In the genomic region with DNA sequence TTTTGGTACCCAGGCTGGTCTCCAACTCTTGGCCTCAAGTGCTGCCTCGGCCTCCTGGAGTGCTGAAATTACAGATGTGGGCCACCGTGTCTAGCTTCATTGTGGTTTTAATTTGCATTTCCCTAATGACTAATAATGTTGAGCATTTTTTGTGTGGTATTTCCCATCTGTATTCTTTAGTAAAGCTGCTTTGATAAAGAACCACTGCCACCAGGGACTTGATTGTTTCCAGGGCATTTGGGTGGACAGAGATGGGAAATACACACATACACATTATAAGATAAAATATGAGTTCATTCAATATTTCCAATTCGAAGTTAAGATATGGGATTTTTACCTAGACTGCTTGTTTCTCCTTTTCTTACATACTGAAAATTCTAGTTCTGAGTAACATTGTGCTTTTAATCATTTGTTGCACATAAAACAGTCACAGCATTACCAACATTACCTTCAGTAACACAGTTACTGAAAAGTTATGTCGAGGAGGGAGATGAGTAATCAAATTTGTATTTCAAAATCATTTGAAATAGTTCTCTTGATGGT, we compare ENCODE assay signal across 9 cellular contexts. TPM values are rescaled to one million over a fixed set of nuclear protein-coding genes. Genes with fewer than 3 reads are reported as not detected.
DNase-seq lines count a peak whose midpoint lies in the region; ATAC-seq and TF ChIP-seq lines count a peak whose summit lies in the region.
"Had no signal": no experiment of that assay in that cellular context is flagged by ENCODE, and none has a peak within 500 bp of the region (broad histone marks: within the 10 kb centered on the region; RNA-seq: fewer than 3 reads in every experiment).

No MANE protein-coding gene starts in this region.

- intact Hi-C loops in esophagus muscularis mucosa (cut with DNase I) = no loop called here

- TF ChIP-seq CTCF in esophagus muscularis mucosa (IDR thresholded peaks at IDR 0.05) = no peak
- TF ChIP-seq CTCF in MM.1S (IDR thresholded peaks at IDR 0.05; ENCODE audit: low read length) = no peak

- DNase-seq in fibroblast of gingiva (ENCODE audit: low read depth) (peak; percentile 39), esophagus muscularis mucosa (ENCODE audit: extremely low spot score) (no peak), AG08395 (ENCODE audit: low spot score) (no peak), MM.1S (no peak)
- DNase-seq in effector CD8-positive, alpha-beta T cell (lab: John Stamatoyannopoulos, UW) = no peak

- no peak overlapping the region for H3K4me3 ChIP-seq in esophagus muscularis mucosa
- H3K4me3 ChIP-seq in MM.1S (ENCODE audit: low read length) = no peak overlapping the region

- H3K36me3 ChIP-seq in esophagus muscularis mucosa (peaks cover 0 to 45% (median 22%) of the 10 kb centered on the region in 4 donors), MM.1S (replicated peaks; ENCODE audit: insufficient read depth, low read length) (no peaks in the 10 kb centered on the region)
- H3K36me3 ChIP-seq: neutrophil had no signal

- H3K79me2 ChIP-seq in MM.1S (ENCODE audit: low read length) = no peaks in the 10 kb centered on the region

- H3K4me2 ChIP-seq in MM.1S (ENCODE audit: low read depth, low read length) = no peak overlapping the region

- no peak for TF ChIP-seq POLR2A in esophagus muscularis mucosa (IDR thresholded peaks at IDR 0.05; ENCODE audit: low read depth)

- no peak for TF ChIP-seq EP300 in esophagus muscularis mucosa (IDR thresholded peaks at IDR 0.05)

- H3K27me3 ChIP-seq in esophagus muscularis mucosa (no peaks in the 10 kb centered on the region), MM.1S (replicated peaks; ENCODE audit: insufficient read depth, low read length) (no peaks in the 10 kb centered on the region)

- no peaks in the 10 kb centered on the region for H3K9me2 ChIP-seq in MM.1S (replicated peaks; ENCODE audit: insufficient read depth, low read length)

- H3K27ac ChIP-seq in esophagus muscularis mucosa (replicated peaks in 1 of 4) (no peak overlapping the region), MM.1S (ENCODE audit: low read length) (no peak overlapping the region)
- H3K27ac ChIP-seq: neutrophil had no signal

- WGBS in esophagus muscularis mucosa = 76% methylated on average over 4 of the region's 4 CpGs

- H4K20me1 ChIP-seq in MM.1S (ENCODE audit: insufficient read depth, low read length) = no peaks in the 10 kb centered on the region

- no peak overlapping the region for H2AFZ ChIP-seq in MM.1S (ENCODE audit: low read length)

- peak; percentile 89 for ATAC-seq in GM18511 (IDR thresholded peaks at IDR 0.05; ENCODE audit: unreplicated experiment)
- ATAC-seq in GM21717 (IDR thresholded peaks at IDR 0.05; ENCODE audit: unreplicated experiment) = peak; percentile 65
- ATAC-seq in HG03460 (IDR thresholded peaks at IDR 0.05; ENCODE audit: unreplicated experiment) = peak; percentile 83

- no peak overlapping the region for H3K9ac ChIP-seq in MM.1S (ENCODE audit: low read length)

- H3F3A ChIP-seq in MM.1S (ENCODE audit: insufficient read depth, low read length) = 0 out of 2 replicates have a peak, but pooled peaks cover under 1% of the 10 kb centered on the region

- H3K4me1 ChIP-seq in esophagus muscularis mucosa = peaks cover 5 to 16% (median 16%) of the 10 kb centered on the region in 4 donors
- 0 out of 2 replicates have a peak, but pooled peaks cover under 1% of the 10 kb centered on the region for H3K4me1 ChIP-seq in MM.1S (ENCODE audit: low read length)

- H3K9me3 ChIP-seq in esophagus muscularis mucosa (no peaks in the 10 kb centered on the region), MM.1S (replicated peaks; ENCODE audit: insufficient read depth, low read length) (no peaks in the 10 kb centered on the region)
- H3K9me3 ChIP-seq: neutrophil had no signal

RNA-seq across cellular contexts. Expression of gene HABP4, which starts 28.9 kb away (rescaled TPM):
- 10 to 100 TPM; 38.4 to 97.2 (median 54.2) TPM for total RNA-seq in esophagus muscularis mucosa
